Comparison of ENCODE assay signal across 27 cellular contexts in genomic region chr2:117646872-117647271, GRCh38.
"Had no signal": no experiment of that assay in that cellular context is flagged by ENCODE, and none has a peak within 500 bp of the region (broad histone marks: within the 10 kb centered on the region; RNA-seq: fewer than 3 reads in every experiment).

No MANE protein-coding gene starts in this region.

- H3K4me3 ChIP-seq: colonic mucosa, coronary artery, dorsolateral prefrontal cortex, esophagus muscularis mucosa, esophagus squamous epithelium, gastrocnemius medialis, gastroesophageal sphincter, heart left ventricle, heart right ventricle, hepatocyte had no signal

- H3K27ac ChIP-seq: colonic mucosa, coronary artery, dorsolateral prefrontal cortex, epithelial cell of prostate, esophagus muscularis mucosa, esophagus squamous epithelium, foreskin keratinocyte, gastrocnemius medialis, gastroesophageal sphincter, heart left ventricle, heart right ventricle, hepatocyte had no signal

- FAIRE-seq: endometrium, endothelial cell of umbilical vein had no signal

- DNase-seq: colonic mucosa; cortex of kidney; dermis blood vessel endothelial cell; dorsolateral prefrontal cortex; effector CD4-positive, alpha-beta T cell; effector CD8-positive, alpha-beta T cell; effector memory CD4-positive, alpha-beta T cell; effector memory CD8-positive, alpha-beta T cell; endodermal cell; erythroblast; esophagus squamous epithelium; foreskin fibroblast; foreskin keratinocyte; foreskin melanocyte; gastrocnemius medialis; glutamatergic neuron; head of caudate nucleus; heart left ventricle; heart right ventricle had no signal

- H3K4me2 ChIP-seq: hepatocyte had no signal

- H3K79me2 ChIP-seq: hepatocyte had no signal

- H2AFZ ChIP-seq: hepatocyte had no signal

- H3K9me3 ChIP-seq: colonic mucosa, esophagus muscularis mucosa, esophagus squamous epithelium, gastrocnemius medialis, gastroesophageal sphincter, heart left ventricle, heart right ventricle had no signal

- ATAC-seq: effector memory CD8-positive, alpha-beta T cell; esophagus mucosa; foreskin keratinocyte; gastrocnemius medialis; gastroesophageal sphincter; heart left ventricle; heart right ventricle had no signal

- H3K27me3 ChIP-seq: colonic mucosa, esophagus muscularis mucosa, esophagus squamous epithelium, foreskin keratinocyte, gastrocnemius medialis, gastroesophageal sphincter, hepatocyte had no signal

- H3K4me1 ChIP-seq: colonic mucosa, esophagus muscularis mucosa, esophagus squamous epithelium, foreskin keratinocyte, gastrocnemius medialis, gastroesophageal sphincter, heart left ventricle, heart right ventricle had no signal

- H3K36me3 ChIP-seq: colonic mucosa, esophagus muscularis mucosa, esophagus squamous epithelium, gastrocnemius medialis, gastroesophageal sphincter, heart left ventricle, heart right ventricle had no signal
